In the genomic region with DNA sequence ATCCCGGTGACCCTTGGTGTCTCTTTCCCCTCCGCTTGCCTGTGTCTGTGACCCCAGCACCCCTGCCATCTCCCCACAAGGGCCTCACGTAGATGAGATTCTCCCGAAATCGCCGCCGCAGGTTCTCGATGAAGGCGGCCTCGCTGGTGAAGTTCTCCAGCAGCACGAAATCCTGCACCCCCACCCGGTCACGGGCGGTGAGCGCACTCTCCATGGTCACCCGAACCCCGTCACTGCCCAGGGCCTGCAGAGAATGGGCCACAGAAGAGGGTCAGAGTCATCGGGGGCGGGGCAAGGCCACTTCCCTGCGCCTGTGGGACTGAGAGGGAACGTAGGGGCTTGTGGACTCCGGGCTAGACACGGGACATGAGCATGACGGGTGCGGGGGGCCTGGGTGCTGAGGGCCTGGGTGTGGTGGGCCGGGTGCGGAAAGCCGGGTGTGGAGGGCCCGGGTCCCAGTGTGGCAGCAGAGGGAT, we compare ENCODE assay signal across 1 cellular context.
TF ChIP-seq lines count a peak whose summit lies in the region.

No MANE protein-coding gene starts in this region.

TF ChIP-seq in SK-N-SH, 30 proteins besides CTCF, POLR2A, EP300 and RAD21 (continued from another document):
- TF ChIP-seq, protein P1, sequence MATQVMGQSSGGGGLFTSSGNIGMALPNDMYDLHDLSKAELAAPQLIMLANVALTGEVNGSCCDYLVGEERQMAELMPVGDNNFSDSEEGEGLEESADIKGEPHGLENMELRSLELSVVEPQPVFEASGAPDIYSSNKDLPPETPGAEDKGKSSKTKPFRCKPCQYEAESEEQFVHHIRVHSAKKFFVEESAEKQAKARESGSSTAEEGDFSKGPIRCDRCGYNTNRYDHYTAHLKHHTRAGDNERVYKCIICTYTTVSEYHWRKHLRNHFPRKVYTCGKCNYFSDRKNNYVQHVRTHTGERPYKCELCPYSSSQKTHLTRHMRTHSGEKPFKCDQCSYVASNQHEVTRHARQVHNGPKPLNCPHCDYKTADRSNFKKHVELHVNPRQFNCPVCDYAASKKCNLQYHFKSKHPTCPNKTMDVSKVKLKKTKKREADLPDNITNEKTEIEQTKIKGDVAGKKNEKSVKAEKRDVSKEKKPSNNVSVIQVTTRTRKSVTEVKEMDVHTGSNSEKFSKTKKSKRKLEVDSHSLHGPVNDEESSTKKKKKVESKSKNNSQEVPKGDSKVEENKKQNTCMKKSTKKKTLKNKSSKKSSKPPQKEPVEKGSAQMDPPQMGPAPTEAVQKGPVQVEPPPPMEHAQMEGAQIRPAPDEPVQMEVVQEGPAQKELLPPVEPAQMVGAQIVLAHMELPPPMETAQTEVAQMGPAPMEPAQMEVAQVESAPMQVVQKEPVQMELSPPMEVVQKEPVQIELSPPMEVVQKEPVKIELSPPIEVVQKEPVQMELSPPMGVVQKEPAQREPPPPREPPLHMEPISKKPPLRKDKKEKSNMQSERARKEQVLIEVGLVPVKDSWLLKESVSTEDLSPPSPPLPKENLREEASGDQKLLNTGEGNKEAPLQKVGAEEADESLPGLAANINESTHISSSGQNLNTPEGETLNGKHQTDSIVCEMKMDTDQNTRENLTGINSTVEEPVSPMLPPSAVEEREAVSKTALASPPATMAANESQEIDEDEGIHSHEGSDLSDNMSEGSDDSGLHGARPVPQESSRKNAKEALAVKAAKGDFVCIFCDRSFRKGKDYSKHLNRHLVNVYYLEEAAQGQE (IDR thresholded peaks at IDR 0.05; ENCODE audit: low read depth, low read length), result no peak
- TF ChIP-seq, protein P2, sequence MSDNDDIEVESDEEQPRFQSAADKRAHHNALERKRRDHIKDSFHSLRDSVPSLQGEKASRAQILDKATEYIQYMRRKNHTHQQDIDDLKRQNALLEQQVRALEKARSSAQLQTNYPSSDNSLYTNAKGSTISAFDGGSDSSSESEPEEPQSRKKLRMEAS (IDR thresholded peaks at IDR 0.05; ENCODE audit: low read depth), result no peak
- TF ChIP-seq NFIC (IDR thresholded peaks at IDR 0.05; ENCODE audit: borderline replicate concordance) (no peak), FOXM1 (IDR thresholded peaks at IDR 0.05; ENCODE audit: low read depth) (no peak), SMC3 (IDR thresholded peaks at IDR 0.05; ENCODE audit: low read depth, low read length) (no peak), FOXJ3 (CRISPR knock-in tag; IDR thresholded peaks at IDR 0.05) (no peak)
